8 cellular contexts compared by ENCODE assay signal in the genomic region with DNA sequence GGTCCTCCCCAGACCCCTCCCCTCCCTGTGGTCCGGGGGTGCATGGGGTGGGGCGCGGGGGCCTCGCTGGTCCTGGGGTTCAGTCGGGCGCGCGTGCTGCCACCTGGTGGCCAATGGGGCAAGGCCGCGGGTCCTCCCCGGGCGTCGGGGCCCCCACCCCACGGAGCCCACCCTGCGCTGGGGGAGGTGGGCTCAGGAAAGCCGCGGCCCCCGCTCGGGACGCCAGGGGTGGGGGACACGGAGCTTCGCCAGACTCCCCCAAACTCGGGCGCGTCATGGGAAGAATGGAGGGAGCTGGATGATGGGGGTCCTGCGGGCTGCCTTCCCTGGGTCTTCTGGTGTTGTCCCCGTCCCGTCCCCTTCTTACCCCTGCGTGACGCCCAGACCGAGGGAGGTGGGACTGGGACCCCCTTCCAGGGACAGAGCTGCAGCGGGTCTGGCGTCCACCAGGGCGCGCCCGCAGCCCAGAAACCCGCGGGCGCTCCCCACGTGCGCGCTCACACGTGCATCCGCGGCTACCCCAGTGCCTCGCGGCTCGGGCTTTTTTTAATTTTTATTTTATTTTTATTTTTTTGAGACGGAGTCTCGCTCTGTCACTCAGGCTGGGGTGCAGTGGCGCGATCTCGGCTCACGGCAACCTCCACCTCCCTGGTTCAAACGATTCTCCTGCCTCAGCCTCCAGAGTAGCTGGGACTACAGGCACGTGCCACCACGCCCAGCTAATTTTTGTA. TPM values are rescaled to one million over a fixed set of nuclear protein-coding genes. Genes with fewer than 3 reads are reported as not detected.
DNase-seq lines count a peak whose midpoint lies in the region; ATAC-seq and TF ChIP-seq lines count a peak whose summit lies in the region.

No MANE protein-coding gene starts in this region.

- no peaks in the 10 kb centered on the region for H3K79me2 ChIP-seq in GM23248 (ENCODE audit: insufficient read depth)

- H3K4me2 ChIP-seq in GM23248 (ENCODE audit: unreplicated experiment) = peak overlapping the region; percentile 43

- H3K27ac ChIP-seq in GM23248 (no peak overlapping the region), body of pancreas (no peak overlapping the region)

- DNase-seq in ACHN (peak; percentile 40), GM23248 (peak; percentile 78), T-helper 2 cell (peak in 4 of 5 experiments; percentile 39 to 60 (median 42)), body of pancreas (peak in 2 of 4 donors; percentile 43 to 45), iPS-NIHi7 (ENCODE audit: extremely low spot score) (peak; percentile 69), ureter (ENCODE audit: low spot score) (no peak)
- peak; percentile 44 for DNase-seq in stimulated activated CD8-positive, alpha-beta memory T cell treated with anti-CD3 and anti-CD28 coated beads, Interleukin-12 subunit alpha, Interleukin-12 subunit beta, amount 100 ng/mL, for 4 hours (ENCODE audit: low read depth)

- H3K27me3 ChIP-seq in GM23248 (replicated peaks; ENCODE audit: insufficient read depth) = peaks cover 41% of the 10 kb centered on the region
- H3K27me3 ChIP-seq in body of pancreas = peaks cover 0 to 23% of the 10 kb centered on the region in 2 donors

- no peaks in the 10 kb centered on the region for H4K20me1 ChIP-seq in GM23248 (ENCODE audit: insufficient read depth)

- no peaks in the 10 kb centered on the region for H3K4me1 ChIP-seq in GM23248 (ENCODE audit: insufficient read depth)
- peaks cover 48% of the 10 kb centered on the region for H3K4me1 ChIP-seq in body of pancreas

- ATAC-seq in body of pancreas (peak; percentile 43), HG02852 (IDR thresholded peaks at IDR 0.05; ENCODE audit: unreplicated experiment) (no peak)

- in situ Hi-C loops in ACHN (cut with HindIII; ENCODE audit: low pct_ligation_motif_present, low pct_unique_long_range_greater_than_20kb, low sequenced_read_pairs) (no loop called here), GM23248 (cut with MboI) (no loop called here)

- H2AFZ ChIP-seq in GM23248 = peak overlapping the region; percentile 67

- TF ChIP-seq CTCF in body of pancreas (IDR thresholded peaks at IDR 0.05) = peak; percentile 58 to 90 (median 85)

- TF ChIP-seq POLR2A in body of pancreas (IDR thresholded peaks at IDR 0.05) = no peak

- H3K9me3 ChIP-seq in GM23248 (ENCODE audit: low read depth) = no peaks in the 10 kb centered on the region
- H3K9me3 ChIP-seq in body of pancreas = no peaks in the 10 kb centered on the region

- no peaks in the 10 kb centered on the region for H3F3A ChIP-seq in GM23248 (ENCODE audit: insufficient read depth)

- no peaks in the 10 kb centered on the region for H3K9me2 ChIP-seq in GM23248 (ENCODE audit: insufficient read depth)

- H3K36me3 ChIP-seq in GM23248 (ENCODE audit: low read depth) (no peaks in the 10 kb centered on the region), body of pancreas (replicated peaks in 1 of 2; ENCODE audit: insufficient read depth in 1 of 2, low read depth in 2 of 2) (no peaks in the 10 kb centered on the region)

- 7 to 12% methylated on average over 27 to 37 of the region's 57 CpGs for WGBS in GM23248 (ENCODE audit: low coverage in 1 of 2, low lambda C conversion rate in 2 of 2, missing lambda C conversion rate in 2 of 2), 2 experiments
- WGBS in body of pancreas, 2 donors = 9 to 18% methylated on average over 22 to 44 of the region's 57 CpGs

- H3K9ac ChIP-seq in GM23248 = no peak overlapping the region

- H3K4me3 ChIP-seq in GM23248 (peak overlapping the region; percentile 39), body of pancreas (no peak overlapping the region)

- intact Hi-C loops in body of pancreas (cut with DNase I) = no loop called here

RNA-seq across cellular contexts. Expression of gene TCF3, which starts 19.8 kb away (rescaled TPM):
- total RNA-seq in GM23248 (2014; rRNA removed; shearing (Covaris generic)) = 58.9 and 60.6 TPM in 2 replicates
- 16.2 and 18.3 TPM in 2 replicates for polyA plus RNA-seq in GM23248 (2016; fragmentation: Nextera tagmentation; extraction: Ambion mirVana)
- total RNA-seq in body of pancreas = 10 to 100 TPM; 23.7 to 25.4 TPM
- total RNA-seq in ureter = 56.2 TPM
